ENCODE assay signal across 15 cellular contexts in genomic region chr4:184350213-184350817, GRCh38.
DNase-seq lines count a peak whose midpoint lies in the region; ATAC-seq, FAIRE-seq and TF ChIP-seq lines count a peak whose summit lies in the region.
"Had no signal": no experiment of that assay in that cellular context is flagged by ENCODE, and none has a peak within 500 bp of the region (broad histone marks: within the 10 kb centered on the region; RNA-seq: fewer than 3 reads in every experiment).

No MANE protein-coding gene starts in this region.

- H3K36me3 ChIP-seq in BLaER1 treated with 17β-estradiol and CSF1 and Interleukin-3, amounts not matched to agents 10 nM and 100 nM: no peaks in the 10 kb centered on the region
- H3K36me3 ChIP-seq in HepG2 (replicated peaks in 1 of 2; ENCODE audit: control insufficient read depth in 1 of 2, insufficient read depth in 2 of 2, low read length in 2 of 2) (no peaks in the 10 kb centered on the region), small intestine (ENCODE audit: control insufficient read depth in 2 of 2, insufficient read depth in 2 of 2, low read length in 2 of 2) (no peaks in the 10 kb centered on the region)

- no peak overlapping the region for H3K4me3 Mint-ChIP-seq in immature natural killer cell

- no peaks in the 10 kb centered on the region for H3K79me2 ChIP-seq in HepG2 (ENCODE audit: insufficient read depth, low read length)

- TF ChIP-seq CTCF in HepG2 (CRISPR knock-in tag; IDR thresholded peaks at IDR 0.05): no peak

- H3K27ac ChIP-seq in BLaER1 treated with 17β-estradiol and CSF1 and Interleukin-3, amounts not matched to agents 10 nM and 100 nM: peak overlapping the region in 10 of 11 experiments; percentile 53 to 97 (median 95); a peak in 19 of 22 replicates
- H3K27ac ChIP-seq in HepG2 (ENCODE audit: extremely low read length, insufficient read depth, low read length) (peak overlapping the region; percentile 100), small intestine (ENCODE audit: low read depth in 1 of 2, low read length in 1 of 2) (peak overlapping the region; percentile 91 to 100)
- H3K27ac ChIP-seq: C4-2B had no signal

- CTCF ChIA-PET in HepG2 (lab: Yijun Ruan, JAX; ENCODE audit: low intra/inter-chr PET ratio, low total read pairs): no interaction called here

- FAIRE-seq in HepG2 (lab: Jason Lieb, UNC) (no peak), small intestine (lab: Jason Lieb, UNC) (no peak)
- FAIRE-seq: H1, K562 had no signal

- H2AFZ ChIP-seq in HepG2 (ENCODE audit: low read length): no peak overlapping the region

- no peaks in the 10 kb centered on the region for H4K20me1 ChIP-seq in BLaER1 treated with 17β-estradiol and CSF1 and Interleukin-3, amounts not matched to agents 10 nM and 100 nM
- H4K20me1 ChIP-seq in HepG2 (ENCODE audit: insufficient read depth, low read length): no peaks in the 10 kb centered on the region

- WGBS in HepG2 (ENCODE audit: low lambda C conversion rate): 96% methylated on average over 9 of the region's 9 CpGs
- WGBS in small intestine, 3 donors: 86 to 88% (median 86%) methylated on average over 9 of the region's 9 CpGs

- H3K9me3 ChIP-seq in BLaER1 treated with 17β-estradiol and CSF1 and Interleukin-3, amounts not matched to agents 10 nM and 100 nM (replicated peaks in 1 of 11): peaks cover 0 to 6% (median 0%) of the 10 kb centered on the region in 11 experiments; a peak in 3 of 22 replicates
- H3K9me3 ChIP-seq in HepG2 (ENCODE audit: low read length): no peaks in the 10 kb centered on the region
- H3K9me3 ChIP-seq in small intestine (ENCODE audit: control insufficient read depth, low read depth): no peaks in the 10 kb centered on the region

- H3K27ac Mint-ChIP-seq in immature natural killer cell: no peak overlapping the region

- no peaks in the 10 kb centered on the region for H3K36me3 Mint-ChIP-seq in immature natural killer cell

- in situ Hi-C loops in HepG2 (cut with HindIII; ENCODE audit: extremely low pct_ligation_motif_present, low pct_unique_long_range_greater_than_20kb): no loop called here

- POLR2A ChIA-PET in HepG2 (lab: Yijun Ruan, JAX): no interaction called here

- TF ChIP-seq EP300 in HepG2 (IDR thresholded peaks at IDR 0.05; ENCODE audit: low read depth in 2 of 2, low read length in 2 of 2) (no peak), HepG2 (CRISPR knock-in tag; IDR thresholded peaks at IDR 0.05; ENCODE audit: borderline replicate concordance) (no peak)

- H3K4me2 ChIP-seq in BLaER1 treated with 17β-estradiol and CSF1 and Interleukin-3, amounts not matched to agents 10 nM and 100 nM: peak overlapping the region; percentile 84 to 98 (median 96)
- no peak overlapping the region for H3K4me2 ChIP-seq in HepG2 (ENCODE audit: low read depth, low read length)

- peak; percentile 25 for TF ChIP-seq POLR2A in GM18505 (IDR thresholded peaks at IDR 0.05; ENCODE audit: borderline replicate concordance, extremely low read depth, insufficient read depth, insufficient read length)
- TF ChIP-seq POLR2A in HepG2 (IDR thresholded peaks at IDR 0.05; ENCODE audit: insufficient read depth in 1 of 2, low read depth in 2 of 2, low read length in 2 of 2): no peak

- ATAC-seq in GM18505 (IDR thresholded peaks at IDR 0.05; ENCODE audit: unreplicated experiment) (no peak), HepG2 (no peak), GM19397 (IDR thresholded peaks at IDR 0.05; ENCODE audit: unreplicated experiment) (no peak)
- ATAC-seq: K562 had no signal

- no peaks in the 10 kb centered on the region for H3K27me3 ChIP-seq in BLaER1 treated with 17β-estradiol and CSF1 and Interleukin-3, amounts not matched to agents 10 nM and 100 nM
- H3K27me3 ChIP-seq in HepG2 (ENCODE audit: control insufficient read depth in 1 of 2, insufficient read depth in 2 of 2, low read length in 2 of 2): no peaks in the 10 kb centered on the region
- no peaks in the 10 kb centered on the region for H3K27me3 ChIP-seq in small intestine (ENCODE audit: control insufficient read depth in 2 of 2, insufficient read depth in 2 of 2, low read length in 2 of 2)

- BruUV-seq in HepG2 (replicated peaks; lab: Mats Ljungman, UMichigan): no TSS peak

- intact Hi-C loops in HepG2 (cut with micrococcal nuclease; ENCODE audit: unreplicated experiment): no loop called here

- peak overlapping the region in 7 of 10 experiments; percentile 26 to 66 (median 57); a peak in 10 of 20 replicates for H3K4me3 ChIP-seq in BLaER1 treated with 17β-estradiol and CSF1 and Interleukin-3, amounts not matched to agents 10 nM and 100 nM
- H3K4me3 ChIP-seq in HepG2 (replicated peaks in 1 of 3; ENCODE audit: insufficient read depth in 1 of 3, low read depth in 2 of 3, low read length in 3 of 3): no peak overlapping the region
- H3K4me3 ChIP-seq in small intestine (ENCODE audit: low read depth in 1 of 2, low read length in 2 of 2): no peak overlapping the region
- H3K4me3 ChIP-seq: K562 had no signal

- peaks cover 89 to 98% (median 93%) of the 10 kb centered on the region in 10 experiments for H3K4me1 ChIP-seq in BLaER1 treated with 17β-estradiol and CSF1 and Interleukin-3, amounts not matched to agents 10 nM and 100 nM
- H3K4me1 ChIP-seq in HepG2 (ENCODE audit: insufficient read depth, low read length) (peaks cover 80% of the 10 kb centered on the region), small intestine (ENCODE audit: control insufficient read depth in 2 of 2, insufficient read depth in 1 of 2, low read depth in 1 of 2, low read length in 1 of 2) (peaks cover 11 to 21% of the 10 kb centered on the region in 2 donors)

- TF ChIP-seq RAD21 in HepG2 (CRISPR knock-in tag; IDR thresholded peaks at IDR 0.05): no peak

- no peaks in the 10 kb centered on the region for H3K9me3 Mint-ChIP-seq in immature natural killer cell

- H3K4me1 Mint-ChIP-seq in immature natural killer cell: peaks cover 52 to 70% of the 10 kb centered on the region in 2 donors

- DNase-seq in HepG2 (ENCODE audit: low spot score) (no peak), small intestine (no peak), immature natural killer cell (no peak), activated T-cell treated with anti-CD3 and anti-CD28 coated beads for 4 hours (no peak)
- no peak for DNase-seq in activated CD4-positive, alpha-beta T cell treated with anti-CD3 and anti-CD28 coated beads, Interleukin-2, amount 50 U/mL, for 1 hour
- DNase-seq: MV-4-11, NCI-H1436, NCI-H2029, NCI-H510A treated with DMSO at 0.1 percent for 48 hours had no signal

- peaks cover 3 to 4% (median 3%) of the 10 kb centered on the region in 3 donors for H3K27me3 Mint-ChIP-seq in immature natural killer cell (ENCODE audit: low read depth in 3 of 3)

- peak overlapping the region in 9 of 11 experiments; percentile 48 to 89 (median 85); a peak in 17 of 22 replicates for H3K9ac ChIP-seq in BLaER1 treated with 17β-estradiol and CSF1 and Interleukin-3, amounts not matched to agents 10 nM and 100 nM
- no peak overlapping the region for H3K9ac ChIP-seq in HepG2 (ENCODE audit: insufficient read depth, low read depth, low read length)

TF ChIP-seq in HepG2, 621 proteins besides CTCF, POLR2A, EP300 and RAD21 (continues in another document):
- TF ChIP-seq SMARCC2 (IDR thresholded peaks at IDR 0.05) (no peak), ZFX (CRISPR knock-in tag; IDR thresholded peaks at IDR 0.05; ENCODE audit: low read depth) (no peak), PHF8 (CRISPR knock-in tag; IDR thresholded peaks at IDR 0.05) (no peak), ZNF44 (CRISPR knock-in tag; IDR thresholded peaks at IDR 0.05) (no peak), ZNF281 (CRISPR knock-in tag; IDR thresholded peaks at IDR 0.05; ENCODE audit: borderline replicate concordance) (no peak), SRF (IDR thresholded peaks at IDR 0.05; ENCODE audit: low read depth, low read length) (no peak)

Comparison
In these comparisons a context has a peak if more than half of its experiments do, and no peak if none do; other contexts are left out.
1. H3K4me3 ChIP-seq: peak in BLaER1 treated with 17β-estradiol and CSF1 and Interleukin-3, amounts not matched to agents 10 nM and 100 nM (7 of 10); none in HepG2 (0 of 3) and small intestine (0 of 2).
2. Peak in every context shown above with its lines, with median percentiles within 50 percentile points of each other: H3K27ac ChIP-seq.